19 cellular contexts compared by ENCODE assay signal in the genomic region with DNA sequence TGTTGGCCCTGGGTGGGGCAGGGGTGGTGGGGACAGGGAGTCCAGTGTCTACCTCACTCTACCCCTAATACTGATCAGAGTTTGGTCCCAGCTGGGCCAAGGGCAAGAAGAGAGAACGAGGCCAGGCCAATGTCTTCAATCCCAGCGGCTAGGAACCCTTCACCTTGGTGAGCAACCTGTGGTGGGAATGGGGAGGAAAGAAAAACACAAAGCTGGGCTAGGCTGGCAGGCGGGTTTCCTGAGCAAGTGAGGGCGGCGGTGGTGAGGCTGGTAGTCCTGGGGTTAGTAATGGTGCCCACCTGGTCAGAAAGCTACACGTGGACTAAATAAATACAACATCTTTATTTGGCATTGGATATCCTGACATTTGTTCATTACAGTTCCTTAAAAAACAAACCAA. TPM values are rescaled to one million over a fixed set of nuclear protein-coding genes. Genes with fewer than 3 reads are reported as not detected.
DNase-seq lines count a peak whose midpoint lies in the region; ATAC-seq, FAIRE-seq and TF ChIP-seq lines count a peak whose summit lies in the region.
"Had no signal": no experiment of that assay in that cellular context is flagged by ENCODE, and none has a peak within 500 bp of the region (broad histone marks: within the 10 kb centered on the region; RNA-seq: fewer than 3 reads in every experiment).

No MANE protein-coding gene starts in this region.

- H3K36me3 ChIP-seq in HepG2 (replicated peaks in 1 of 2; ENCODE audit: control insufficient read depth in 1 of 2, insufficient read depth in 2 of 2, low read length in 2 of 2) (peaks cover 12 to 13% of the 10 kb centered on the region in 2 experiments), body of pancreas (replicated peaks in 1 of 2; ENCODE audit: insufficient read depth in 1 of 2, low read depth in 2 of 2) (peaks cover 0 to 5% of the 10 kb centered on the region in 2 donors)

- WGBS in HepG2 (ENCODE audit: low lambda C conversion rate) = 96% methylated on average over 6 of the region's 6 CpGs
- 83% methylated on average over 5 to 6 of the region's 6 CpGs for WGBS in body of pancreas, 2 donors

- no TSS peak for BruUV-seq in HepG2 (replicated peaks; lab: Mats Ljungman, UMichigan)

- H3K9me3 Mint-ChIP-seq in activated T-cell treated with anti-CD3 and anti-CD28 coated beads, Interleukin-2, amount 50 U/mL, for 72 hours = no peaks in the 10 kb centered on the region
- H3K9me3 Mint-ChIP-seq in stimulated activated naive CD8-positive, alpha-beta T cell treated with anti-CD3 and anti-CD28 coated beads, Interleukin-15, Interleukin-2, amounts not matched to agents 100 ng/mL and 50 ng/mL, for 24 hours = no peaks in the 10 kb centered on the region
- H3K9me3 Mint-ChIP-seq in stimulated activated naive CD8-positive, alpha-beta T cell treated with anti-CD3 and anti-CD28 coated beads, Interleukin-15, amount 100 ng/mL, for 72 hours = no peaks in the 10 kb centered on the region
- H3K9me3 Mint-ChIP-seq in central memory CD8-positive, alpha-beta T cell = no peaks in the 10 kb centered on the region
- no peaks in the 10 kb centered on the region for H3K9me3 Mint-ChIP-seq in stimulated activated effector memory CD8-positive, alpha-beta T cell treated with anti-CD3 and anti-CD28 coated beads, Interleukin-12 subunit alpha, Interleukin-12 subunit beta, amount 100 ng/mL, for 72 hours
- H3K9me3 Mint-ChIP-seq: CD4-positive, alpha-beta T cell had no signal

- peaks cover 2 to 9% of the 10 kb centered on the region in 2 donors for H3K36me3 Mint-ChIP-seq in activated T-cell treated with anti-CD3 and anti-CD28 coated beads, Interleukin-2, amount 50 U/mL, for 72 hours (ENCODE audit: insufficient read depth in 2 of 2)
- H3K36me3 Mint-ChIP-seq in stimulated activated naive CD8-positive, alpha-beta T cell treated with anti-CD3 and anti-CD28 coated beads, Interleukin-15, Interleukin-2, amounts not matched to agents 100 ng/mL and 50 ng/mL, for 24 hours (ENCODE audit: low read depth) = peaks cover 15% of the 10 kb centered on the region
- peaks cover 32% of the 10 kb centered on the region for H3K36me3 Mint-ChIP-seq in central memory CD8-positive, alpha-beta T cell (ENCODE audit: insufficient read depth)
- H3K36me3 Mint-ChIP-seq in stimulated activated effector memory CD8-positive, alpha-beta T cell treated with anti-CD3 and anti-CD28 coated beads, Interleukin-12 subunit alpha, Interleukin-12 subunit beta, amount 100 ng/mL, for 72 hours = peaks cover 97% of the 10 kb centered on the region

- no peak overlapping the region for H2AFZ ChIP-seq in HepG2 (ENCODE audit: low read length)
- H2AFZ ChIP-seq: GM23248 had no signal

- DNase-seq in activated T-cell treated with anti-CD3 and anti-CD28 coated beads, Interleukin-2, amount 50 U/mL, for 72 hours = no peak
- DNase-seq in activated T-cell treated with anti-CD3 and anti-CD28 coated beads for 4 hours = no peak
- no peak for DNase-seq in stimulated activated naive CD8-positive, alpha-beta T cell treated with anti-CD3 and anti-CD28 coated beads, Interleukin-15, amount 100 ng/mL, for 72 hours
- no peak for DNase-seq in central memory CD8-positive, alpha-beta T cell (ENCODE audit: low spot score in 2 of 2)
- DNase-seq in stimulated activated effector memory CD8-positive, alpha-beta T cell treated with anti-CD3 and anti-CD28 coated beads, Interleukin-12 subunit alpha, Interleukin-12 subunit beta, amount 100 ng/mL, for 72 hours (ENCODE audit: low spot score in 2 of 2) = no peak
- DNase-seq in HepG2 (ENCODE audit: low spot score) = no peak
- DNase-seq in body of pancreas = no peak
- DNase-seq: C1 segment of cervical spinal cord; CD4-positive, alpha-beta T cell; DMS79; EL; GM23248 had no signal

- CTCF ChIA-PET in HepG2 (lab: Yijun Ruan, JAX; ENCODE audit: low intra/inter-chr PET ratio, low total read pairs) = no interaction called here

- H3K27ac ChIP-seq in HepG2 (ENCODE audit: extremely low read length, insufficient read depth, low read length) = no peak overlapping the region
- no peak overlapping the region for H3K27ac ChIP-seq in body of pancreas
- H3K27ac ChIP-seq: GM23248, HL-60 had no signal

- no peak for FAIRE-seq in HepG2 (lab: Jason Lieb, UNC)
- FAIRE-seq: G401.6, GM12891, H54 had no signal

- TF ChIP-seq EP300 in HepG2 (IDR thresholded peaks at IDR 0.05; ENCODE audit: low read depth in 2 of 2, low read length in 2 of 2) = no peak
- TF ChIP-seq EP300 in HepG2 (CRISPR knock-in tag; IDR thresholded peaks at IDR 0.05; ENCODE audit: borderline replicate concordance) = no peak

- peaks cover 5% of the 10 kb centered on the region for H3K27me3 Mint-ChIP-seq in activated T-cell treated with anti-CD3 and anti-CD28 coated beads, Interleukin-2, amount 50 U/mL, for 72 hours (ENCODE audit: low read depth)
- H3K27me3 Mint-ChIP-seq in stimulated activated naive CD8-positive, alpha-beta T cell treated with anti-CD3 and anti-CD28 coated beads, Interleukin-15, Interleukin-2, amounts not matched to agents 100 ng/mL and 50 ng/mL, for 24 hours = no peaks in the 10 kb centered on the region
- no peaks in the 10 kb centered on the region for H3K27me3 Mint-ChIP-seq in stimulated activated naive CD8-positive, alpha-beta T cell treated with anti-CD3 and anti-CD28 coated beads, Interleukin-15, amount 100 ng/mL, for 72 hours
- H3K27me3 Mint-ChIP-seq in central memory CD8-positive, alpha-beta T cell = no peaks in the 10 kb centered on the region
- H3K27me3 Mint-ChIP-seq: B cell; CD4-positive, alpha-beta T cell had no signal

- H3K9me3 ChIP-seq in HepG2 (ENCODE audit: low read length) (no peaks in the 10 kb centered on the region), body of pancreas (no peaks in the 10 kb centered on the region)

- ATAC-seq in activated T-cell treated with anti-CD3 and anti-CD28 coated beads, Interleukin-2, amount 50 U/mL, for 72 hours (replicated peaks in 1 of 2) = no peak
- no peak for ATAC-seq in stimulated activated naive CD8-positive, alpha-beta T cell treated with anti-CD3 and anti-CD28 coated beads, Interleukin-15, amount 100 ng/mL, for 72 hours
- ATAC-seq in central memory CD8-positive, alpha-beta T cell (replicated peaks; ENCODE audit: extremely low read depth, poor library complexity, severe bottlenecking) = no peak
- ATAC-seq in stimulated activated effector memory CD8-positive, alpha-beta T cell treated with anti-CD3 and anti-CD28 coated beads, Interleukin-12 subunit alpha, Interleukin-12 subunit beta, amount 100 ng/mL, for 72 hours = no peak
- ATAC-seq in HepG2 (no peak), body of pancreas (no peak)
- ATAC-seq: HCT116 had no signal

- TF ChIP-seq RAD21 in HepG2 (CRISPR knock-in tag; IDR thresholded peaks at IDR 0.05) = no peak

- POLR2A ChIA-PET in HepG2 (lab: Yijun Ruan, JAX) = interaction anchor here (1.8 kb wide), 1 partner anchor 12 kb away, joined by 5 read pairs; no protein-coding TSS in a partner anchor

- H3K4me2 ChIP-seq in HepG2 (ENCODE audit: low read depth, low read length) = no peak overlapping the region

- no peaks in the 10 kb centered on the region for H4K20me1 ChIP-seq in HepG2 (ENCODE audit: insufficient read depth, low read length)

- H3K79me2 ChIP-seq in HepG2 (ENCODE audit: insufficient read depth, low read length) = peaks cover 11% of the 10 kb centered on the region

- intact Hi-C loops in HepG2 (cut with micrococcal nuclease; ENCODE audit: unreplicated experiment) (no loop called here), body of pancreas (cut with DNase I) (no loop called here)

- H3K27me3 ChIP-seq in HepG2 (ENCODE audit: control insufficient read depth in 1 of 2, insufficient read depth in 2 of 2, low read length in 2 of 2) (no peaks in the 10 kb centered on the region), body of pancreas (no peaks in the 10 kb centered on the region)

- H3K4me1 ChIP-seq in HepG2 (ENCODE audit: insufficient read depth, low read length) (peaks cover 10% of the 10 kb centered on the region), body of pancreas (peaks cover 11% of the 10 kb centered on the region)

- H3K4me3 ChIP-seq in HepG2 (replicated peaks in 1 of 3; ENCODE audit: insufficient read depth in 1 of 3, low read depth in 2 of 3, low read length in 3 of 3) (no peak overlapping the region), body of pancreas (no peak overlapping the region)
- H3K4me3 ChIP-seq: GM23248 had no signal

- peaks cover 4% of the 10 kb centered on the region for H3K4me1 Mint-ChIP-seq in activated T-cell treated with anti-CD3 and anti-CD28 coated beads, Interleukin-2, amount 50 U/mL, for 72 hours (ENCODE audit: low read depth)
- H3K4me1 Mint-ChIP-seq in stimulated activated naive CD8-positive, alpha-beta T cell treated with anti-CD3 and anti-CD28 coated beads, Interleukin-15, Interleukin-2, amounts not matched to agents 100 ng/mL and 50 ng/mL, for 24 hours (ENCODE audit: low read depth) = peaks cover 3% of the 10 kb centered on the region
- H3K4me1 Mint-ChIP-seq in stimulated activated naive CD8-positive, alpha-beta T cell treated with anti-CD3 and anti-CD28 coated beads, Interleukin-15, amount 100 ng/mL, for 72 hours = peaks cover 15% of the 10 kb centered on the region
- H3K4me1 Mint-ChIP-seq in central memory CD8-positive, alpha-beta T cell = peaks cover 3% of the 10 kb centered on the region
- H3K4me1 Mint-ChIP-seq in stimulated activated effector memory CD8-positive, alpha-beta T cell treated with anti-CD3 and anti-CD28 coated beads, Interleukin-12 subunit alpha, Interleukin-12 subunit beta, amount 100 ng/mL, for 72 hours = peaks cover 6% of the 10 kb centered on the region

- no peak overlapping the region for H3K4me3 Mint-ChIP-seq in activated T-cell treated with anti-CD3 and anti-CD28 coated beads, Interleukin-2, amount 50 U/mL, for 72 hours
- H3K4me3 Mint-ChIP-seq in stimulated activated naive CD8-positive, alpha-beta T cell treated with anti-CD3 and anti-CD28 coated beads, Interleukin-15, Interleukin-2, amounts not matched to agents 100 ng/mL and 50 ng/mL, for 24 hours = no peak overlapping the region
- H3K4me3 Mint-ChIP-seq in stimulated activated naive CD8-positive, alpha-beta T cell treated with anti-CD3 and anti-CD28 coated beads, Interleukin-15, amount 100 ng/mL, for 72 hours = no peak overlapping the region
- H3K4me3 Mint-ChIP-seq in central memory CD8-positive, alpha-beta T cell = no peak overlapping the region
- no peak overlapping the region for H3K4me3 Mint-ChIP-seq in stimulated activated effector memory CD8-positive, alpha-beta T cell treated with anti-CD3 and anti-CD28 coated beads, Interleukin-12 subunit alpha, Interleukin-12 subunit beta, amount 100 ng/mL, for 72 hours
- H3K4me3 Mint-ChIP-seq: B cell; CD4-positive, alpha-beta T cell had no signal

- H3K9ac ChIP-seq in HepG2 (ENCODE audit: insufficient read depth, low read depth, low read length) = no peak overlapping the region
- H3K9ac ChIP-seq: GM23248 had no signal

- H3K27ac Mint-ChIP-seq in activated T-cell treated with anti-CD3 and anti-CD28 coated beads, Interleukin-2, amount 50 U/mL, for 72 hours = peak overlapping the region; percentile 78
- peak overlapping the region; percentile 49 for H3K27ac Mint-ChIP-seq in stimulated activated naive CD8-positive, alpha-beta T cell treated with anti-CD3 and anti-CD28 coated beads, Interleukin-15, Interleukin-2, amounts not matched to agents 100 ng/mL and 50 ng/mL, for 24 hours
- H3K27ac Mint-ChIP-seq in stimulated activated naive CD8-positive, alpha-beta T cell treated with anti-CD3 and anti-CD28 coated beads, Interleukin-15, amount 100 ng/mL, for 72 hours = peak overlapping the region in 1 of 2 donors; percentile 40
- H3K27ac Mint-ChIP-seq in central memory CD8-positive, alpha-beta T cell (ENCODE audit: low read depth) = peak overlapping the region; percentile 41
- peak overlapping the region; percentile 52 for H3K27ac Mint-ChIP-seq in stimulated activated effector memory CD8-positive, alpha-beta T cell treated with anti-CD3 and anti-CD28 coated beads, Interleukin-12 subunit alpha, Interleukin-12 subunit beta, amount 100 ng/mL, for 72 hours
- H3K27ac Mint-ChIP-seq: B cell; CD4-positive, alpha-beta T cell had no signal

- TF ChIP-seq CTCF in HepG2 (CRISPR knock-in tag; IDR thresholded peaks at IDR 0.05) = no peak
- TF ChIP-seq CTCF in body of pancreas (IDR thresholded peaks at IDR 0.05) = no peak

- no peak for TF ChIP-seq POLR2A in HepG2 (IDR thresholded peaks at IDR 0.05; ENCODE audit: insufficient read depth in 1 of 2, low read depth in 2 of 2, low read length in 2 of 2)
- TF ChIP-seq POLR2A in body of pancreas (IDR thresholded peaks at IDR 0.05) = no peak

- in situ Hi-C loops in HepG2 (cut with HindIII; ENCODE audit: extremely low pct_ligation_motif_present, low pct_unique_long_range_greater_than_20kb) = no loop called here

RNA-seq across cellular contexts. Expression of a gene that starts 5.6 kb away (rescaled TPM):
- 100 to 1,000 TPM; 114 to 125 TPM for total RNA-seq in activated T-cell treated with anti-CD3 and anti-CD28 coated beads, Interleukin-2, amount 50 U/mL, for 72 hours
- total RNA-seq in HepG2 (2016; rRNA removed; fragmentation: Illumina TruSeq; extraction: Trizol) = 80.9 and 99.4 TPM in 2 replicates
- 33.5 and 34.4 TPM in 2 replicates for total RNA-seq in HepG2 (2016; cell fraction: cytosol; rRNA removed; fragmentation: Illumina TruSeq; extraction: Trizol; ENCODE audit: low read depth)
- total RNA-seq in HepG2 (2016; cell fraction: insoluble cytoplasmic fraction; rRNA removed; fragmentation: Illumina TruSeq; extraction: Trizol) = 87.4 and 94.4 TPM in 2 replicates
- total RNA-seq in HepG2 (2016; cell fraction: membrane; rRNA removed; fragmentation: Illumina TruSeq; extraction: Trizol) = 35.6 and 39.4 TPM in 2 replicates
- 40.0 and 41.7 TPM in 2 replicates for total RNA-seq in HepG2 (2016; cell fraction: nucleus; rRNA removed; fragmentation: Illumina TruSeq; extraction: Trizol)
- polyA plus RNA-seq in HepG2 (2011; rRNA removed) = 58.1 and 66.9 TPM in 2 replicates
- polyA plus RNA-seq in HepG2 (2011; cell fraction: cytosol; rRNA removed) = 77.0 and 80.0 TPM in 2 replicates
- 123 and 131 TPM in 2 replicates for polyA plus RNA-seq in HepG2 (2011; cell fraction: nucleus; rRNA removed)
- polyA plus RNA-seq in HepG2 (2012) = 72.0 and 77.4 TPM in 2 replicates
- polyA plus RNA-seq in HepG2 (2016; cell fraction: cytosol; fragmentation: Illumina TruSeq; extraction: Trizol; ENCODE audit: low read depth) = 39.2 and 46.6 TPM in 2 replicates
- 111 and 112 TPM in 2 replicates for polyA plus RNA-seq in HepG2 (2016; cell fraction: insoluble cytoplasmic fraction; fragmentation: Illumina TruSeq; extraction: Trizol; ENCODE audit: low read depth)
- 42.4 and 43.0 TPM in 2 replicates for polyA plus RNA-seq in HepG2 (2016; cell fraction: membrane; fragmentation: Illumina TruSeq; extraction: Trizol; ENCODE audit: low read depth)
- polyA plus RNA-seq in HepG2 (2016; cell fraction: nucleus; fragmentation: Illumina TruSeq; extraction: Trizol; ENCODE audit: insufficient read depth, low read depth) = 101 and 103 TPM in 2 replicates
- polyA minus RNA-seq in HepG2 (2011; rRNA and poly(A)+ RNA removed; ENCODE audit: low replicate concordance) = 33.5 and 103 TPM in 2 replicates
- polyA minus RNA-seq in HepG2 (2011; cell fraction: cytosol; rRNA and poly(A)+ RNA removed) = 32.2 and 41.4 TPM in 2 replicates
- 23.3 and 26.7 TPM in 2 replicates for polyA minus RNA-seq in HepG2 (2011; cell fraction: nucleus; rRNA and poly(A)+ RNA removed)
- total RNA-seq in body of pancreas = 10 to 100 TPM; 43.6 to 48.1 TPM

RNA-seq across cellular contexts. Expression of a gene that starts 5.7 kb away (rescaled TPM):
- total RNA-seq in activated T-cell treated with anti-CD3 and anti-CD28 coated beads, Interleukin-2, amount 50 U/mL, for 72 hours = 10 to 100 TPM; 73.6 to 90.1 TPM
- 53.4 and 56.0 TPM in 2 replicates for total RNA-seq in HepG2 (2016; rRNA removed; fragmentation: Illumina TruSeq; extraction: Trizol)
- 16.1 and 16.6 TPM in 2 replicates for total RNA-seq in HepG2 (2016; cell fraction: cytosol; rRNA removed; fragmentation: Illumina TruSeq; extraction: Trizol; ENCODE audit: low read depth)
- total RNA-seq in HepG2 (2016; cell fraction: insoluble cytoplasmic fraction; rRNA removed; fragmentation: Illumina TruSeq; extraction: Trizol) = 59.1 and 59.6 TPM in 2 replicates
- total RNA-seq in HepG2 (2016; cell fraction: membrane; rRNA removed; fragmentation: Illumina TruSeq; extraction: Trizol) = 21.0 and 25.1 TPM in 2 replicates
- total RNA-seq in HepG2 (2016; cell fraction: nucleus; rRNA removed; fragmentation: Illumina TruSeq; extraction: Trizol) = 35.5 and 35.9 TPM in 2 replicates
- polyA plus RNA-seq in HepG2 (2011; rRNA removed) = 69.1 and 72.5 TPM in 2 replicates
- 74.6 and 124 TPM in 2 replicates for polyA plus RNA-seq in HepG2 (2011; cell fraction: cytosol; rRNA removed)
- 52.8 and 64.5 TPM in 2 replicates for polyA plus RNA-seq in HepG2 (2011; cell fraction: nucleus; rRNA removed)
- polyA plus RNA-seq in HepG2 (2012) = 50.1 and 56.0 TPM in 2 replicates
- polyA plus RNA-seq in HepG2 (2016; cell fraction: cytosol; fragmentation: Illumina TruSeq; extraction: Trizol; ENCODE audit: low read depth) = 18.8 and 21.5 TPM in 2 replicates
- 63.6 and 70.0 TPM in 2 replicates for polyA plus RNA-seq in HepG2 (2016; cell fraction: insoluble cytoplasmic fraction; fragmentation: Illumina TruSeq; extraction: Trizol; ENCODE audit: low read depth)
- polyA plus RNA-seq in HepG2 (2016; cell fraction: membrane; fragmentation: Illumina TruSeq; extraction: Trizol; ENCODE audit: low read depth) = 22.7 and 26.6 TPM in 2 replicates
- polyA plus RNA-seq in HepG2 (2016; cell fraction: nucleus; fragmentation: Illumina TruSeq; extraction: Trizol; ENCODE audit: insufficient read depth, low read depth) = 67.0 and 69.3 TPM in 2 replicates
- 67.5 and 136 TPM in 2 replicates for polyA minus RNA-seq in HepG2 (2011; rRNA and poly(A)+ RNA removed; ENCODE audit: low replicate concordance)
- 20.0 and 25.0 TPM in 2 replicates for polyA minus RNA-seq in HepG2 (2011; cell fraction: cytosol; rRNA and poly(A)+ RNA removed)
- 11.8 and 14.9 TPM in 2 replicates for polyA minus RNA-seq in HepG2 (2011; cell fraction: nucleus; rRNA and poly(A)+ RNA removed)
- total RNA-seq in body of pancreas = 10 to 100 TPM; 24.4 to 35.3 TPM

RNA-seq across cellular contexts. Expression of a gene that starts 8.2 kb away (rescaled TPM):
- total RNA-seq in activated T-cell treated with anti-CD3 and anti-CD28 coated beads, Interleukin-2, amount 50 U/mL, for 72 hours = 10 to 100 TPM; 30.8 to 32.7 TPM
- total RNA-seq in HepG2 (2016; rRNA removed; fragmentation: Illumina TruSeq; extraction: Trizol) (17.2 and 32.1 TPM in 2 replicates), body of pancreas (10 to 100 TPM; 12.5 to 20.1 TPM)
- 5.6 and 5.8 TPM in 2 replicates for total RNA-seq in HepG2 (2016; cell fraction: cytosol; rRNA removed; fragmentation: Illumina TruSeq; extraction: Trizol; ENCODE audit: low read depth)
- total RNA-seq in HepG2 (2016; cell fraction: insoluble cytoplasmic fraction; rRNA removed; fragmentation: Illumina TruSeq; extraction: Trizol) = 13.8 and 35.7 TPM in 2 replicates
- total RNA-seq in HepG2 (2016; cell fraction: membrane; rRNA removed; fragmentation: Illumina TruSeq; extraction: Trizol) = 12.4 and 13.9 TPM in 2 replicates
- 24.9 and 30.9 TPM in 2 replicates for total RNA-seq in HepG2 (2016; cell fraction: nucleus; rRNA removed; fragmentation: Illumina TruSeq; extraction: Trizol)
- polyA plus RNA-seq in HepG2 (2011; rRNA removed) = 40.8 and 46.4 TPM in 2 replicates
- 41.7 and 48.0 TPM in 2 replicates for polyA plus RNA-seq in HepG2 (2011; cell fraction: cytosol; rRNA removed)
- 31.2 and 31.5 TPM in 2 replicates for polyA plus RNA-seq in HepG2 (2011; cell fraction: nucleus; rRNA removed)
- 16.3 and 18.8 TPM in 2 replicates for polyA plus RNA-seq in HepG2 (2012)
- 6.8 and 8.5 TPM in 2 replicates for polyA plus RNA-seq in HepG2 (2016; cell fraction: cytosol; fragmentation: Illumina TruSeq; extraction: Trizol; ENCODE audit: low read depth)
- polyA plus RNA-seq in HepG2 (2016; cell fraction: insoluble cytoplasmic fraction; fragmentation: Illumina TruSeq; extraction: Trizol; ENCODE audit: low read depth) = 20.0 and 23.2 TPM in 2 replicates
- polyA plus RNA-seq in HepG2 (2016; cell fraction: membrane; fragmentation: Illumina TruSeq; extraction: Trizol; ENCODE audit: low read depth) = 12.9 and 13.5 TPM in 2 replicates
- 57.8 and 62.5 TPM in 2 replicates for polyA plus RNA-seq in HepG2 (2016; cell fraction: nucleus; fragmentation: Illumina TruSeq; extraction: Trizol; ENCODE audit: insufficient read depth, low read depth)
- 110 and 137 TPM in 2 replicates for polyA minus RNA-seq in HepG2 (2011; rRNA and poly(A)+ RNA removed; ENCODE audit: low replicate concordance)
- 25.2 and 26.9 TPM in 2 replicates for polyA minus RNA-seq in HepG2 (2011; cell fraction: cytosol; rRNA and poly(A)+ RNA removed)
- 9.3 and 12.1 TPM in 2 replicates for polyA minus RNA-seq in HepG2 (2011; cell fraction: nucleus; rRNA and poly(A)+ RNA removed)

RNA-seq across cellular contexts. Expression of a gene that starts 15.5 kb away (rescaled TPM):
- 100 to 1,000 TPM; 550 to 563 TPM for total RNA-seq in activated T-cell treated with anti-CD3 and anti-CD28 coated beads, Interleukin-2, amount 50 U/mL, for 72 hours
- total RNA-seq in HepG2 (2016; rRNA removed; fragmentation: Illumina TruSeq; extraction: Trizol) (13.0 and 14.4 TPM in 2 replicates), body of pancreas (1 to 10 TPM; 2.3 to 7.9 TPM)
- total RNA-seq in HepG2 (2016; cell fraction: cytosol; rRNA removed; fragmentation: Illumina TruSeq; extraction: Trizol; ENCODE audit: low read depth) = 1.7 and 2.6 TPM in 2 replicates
- 11.9 and 13.2 TPM in 2 replicates for total RNA-seq in HepG2 (2016; cell fraction: insoluble cytoplasmic fraction; rRNA removed; fragmentation: Illumina TruSeq; extraction: Trizol)
- 5.9 and 6.5 TPM in 2 replicates for total RNA-seq in HepG2 (2016; cell fraction: membrane; rRNA removed; fragmentation: Illumina TruSeq; extraction: Trizol)
- 7.9 and 8.0 TPM in 2 replicates for total RNA-seq in HepG2 (2016; cell fraction: nucleus; rRNA removed; fragmentation: Illumina TruSeq; extraction: Trizol)
- polyA plus RNA-seq in HepG2 (2011; rRNA removed) = 15.8 and 17.4 TPM in 2 replicates
- 10.3 and 10.6 TPM in 2 replicates for polyA plus RNA-seq in HepG2 (2011; cell fraction: cytosol; rRNA removed)
- 14.3 and 17.5 TPM in 2 replicates for polyA plus RNA-seq in HepG2 (2011; cell fraction: nucleus; rRNA removed)
- polyA plus RNA-seq in HepG2 (2012) = 10.1 and 10.6 TPM in 2 replicates
- polyA plus RNA-seq in HepG2 (2016; cell fraction: cytosol; fragmentation: Illumina TruSeq; extraction: Trizol; ENCODE audit: low read depth) = 1.1 TPM in 2 replicates
- polyA plus RNA-seq in HepG2 (2016; cell fraction: insoluble cytoplasmic fraction; fragmentation: Illumina TruSeq; extraction: Trizol; ENCODE audit: low read depth) = 14.0 and 15.2 TPM in 2 replicates
- 3.5 and 4.0 TPM in 2 replicates for polyA plus RNA-seq in HepG2 (2016; cell fraction: membrane; fragmentation: Illumina TruSeq; extraction: Trizol; ENCODE audit: low read depth)
- polyA plus RNA-seq in HepG2 (2016; cell fraction: nucleus; fragmentation: Illumina TruSeq; extraction: Trizol; ENCODE audit: insufficient read depth, low read depth) = 11.4 and 16.3 TPM in 2 replicates
- 17.3 and 37.4 TPM in 2 replicates for polyA minus RNA-seq in HepG2 (2011; rRNA and poly(A)+ RNA removed; ENCODE audit: low replicate concordance)
- polyA minus RNA-seq in HepG2 (2011; cell fraction: cytosol; rRNA and poly(A)+ RNA removed) = 4.9 and 5.8 TPM in 2 replicates
- polyA minus RNA-seq in HepG2 (2011; cell fraction: nucleus; rRNA and poly(A)+ RNA removed) = 8.5 and 10.9 TPM in 2 replicates

RNA-seq across cellular contexts. Expression of a gene that starts 54.1 kb away (rescaled TPM):
- 100 to 1,000 TPM; 123 to 137 TPM for total RNA-seq in activated T-cell treated with anti-CD3 and anti-CD28 coated beads, Interleukin-2, amount 50 U/mL, for 72 hours
- 16.9 and 18.4 TPM in 2 replicates for total RNA-seq in HepG2 (2016; rRNA removed; fragmentation: Illumina TruSeq; extraction: Trizol)
- total RNA-seq in HepG2 (2016; cell fraction: cytosol; rRNA removed; fragmentation: Illumina TruSeq; extraction: Trizol; ENCODE audit: low read depth) = 7.3 and 7.9 TPM in 2 replicates
- 15.3 and 18.1 TPM in 2 replicates for total RNA-seq in HepG2 (2016; cell fraction: insoluble cytoplasmic fraction; rRNA removed; fragmentation: Illumina TruSeq; extraction: Trizol)
- 13.3 and 13.6 TPM in 2 replicates for total RNA-seq in HepG2 (2016; cell fraction: membrane; rRNA removed; fragmentation: Illumina TruSeq; extraction: Trizol)
- 11.1 and 13.9 TPM in 2 replicates for total RNA-seq in HepG2 (2016; cell fraction: nucleus; rRNA removed; fragmentation: Illumina TruSeq; extraction: Trizol)
- 42.2 and 44.8 TPM in 2 replicates for polyA plus RNA-seq in HepG2 (2011; rRNA removed)
- polyA plus RNA-seq in HepG2 (2011; cell fraction: cytosol; rRNA removed) = 29.5 and 29.7 TPM in 2 replicates
- 74.0 and 78.6 TPM in 2 replicates for polyA plus RNA-seq in HepG2 (2011; cell fraction: nucleus; rRNA removed)
- 30.8 and 34.7 TPM in 2 replicates for polyA plus RNA-seq in HepG2 (2012)
- polyA plus RNA-seq in HepG2 (2016; cell fraction: cytosol; fragmentation: Illumina TruSeq; extraction: Trizol; ENCODE audit: low read depth) = 14.5 and 15.7 TPM in 2 replicates
- polyA plus RNA-seq in HepG2 (2016; cell fraction: insoluble cytoplasmic fraction; fragmentation: Illumina TruSeq; extraction: Trizol; ENCODE audit: low read depth) = 20.0 and 25.8 TPM in 2 replicates
- polyA plus RNA-seq in HepG2 (2016; cell fraction: membrane; fragmentation: Illumina TruSeq; extraction: Trizol; ENCODE audit: low read depth) = 18.9 and 22.2 TPM in 2 replicates
- 32.8 and 33.6 TPM in 2 replicates for polyA plus RNA-seq in HepG2 (2016; cell fraction: nucleus; fragmentation: Illumina TruSeq; extraction: Trizol; ENCODE audit: insufficient read depth, low read depth)
- polyA minus RNA-seq in HepG2 (2011; rRNA and poly(A)+ RNA removed; ENCODE audit: low replicate concordance) = 40.8 and 110 TPM in 2 replicates
- polyA minus RNA-seq in HepG2 (2011; cell fraction: cytosol; rRNA and poly(A)+ RNA removed) = 20.0 and 21.9 TPM in 2 replicates
- polyA minus RNA-seq in HepG2 (2011; cell fraction: nucleus; rRNA and poly(A)+ RNA removed) = 14.8 and 17.9 TPM in 2 replicates
- 10 to 100 TPM; 23.6 to 40.2 TPM for total RNA-seq in body of pancreas
